In the genomic region with DNA sequence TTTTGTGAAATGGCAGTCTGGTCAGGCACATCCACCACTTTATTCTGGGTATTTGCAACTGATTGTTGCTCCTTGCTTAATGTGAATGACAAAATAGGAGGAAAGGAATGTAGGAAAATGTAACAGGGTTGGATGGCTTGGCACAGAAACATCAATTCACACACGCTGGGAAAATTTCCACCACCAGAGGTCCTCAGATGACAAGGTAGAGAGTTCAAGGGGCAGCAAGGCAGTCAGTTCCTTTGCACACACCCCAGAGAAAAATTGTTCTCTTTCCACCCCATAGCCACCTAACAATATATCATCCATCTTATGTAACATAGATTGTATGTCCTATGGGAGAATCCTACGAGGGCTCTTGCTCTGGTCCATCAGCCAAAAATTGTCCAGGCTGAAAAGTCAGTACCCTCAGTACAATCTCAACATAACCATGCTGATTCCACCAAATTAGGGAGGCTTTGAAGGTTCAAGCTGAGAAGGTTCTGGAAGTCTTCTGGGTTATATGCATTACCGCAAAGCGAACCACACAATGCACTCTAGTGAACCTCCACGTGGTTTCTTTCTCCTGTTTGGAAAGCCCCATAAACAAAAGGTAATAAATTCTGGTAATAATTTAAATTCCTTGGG, we compare ENCODE assay signal across 8 cellular contexts. TPM values are rescaled to one million over a fixed set of nuclear protein-coding genes. Genes with fewer than 3 reads are reported as not detected.
A peak's percentile ranks its signal among the peaks of the same experiment; 100 is the strongest.
DNase-seq lines count a peak whose midpoint lies in the region; ATAC-seq, FAIRE-seq and TF ChIP-seq lines count a peak whose summit lies in the region.

No MANE protein-coding gene starts in this region.

- H3K79me2 ChIP-seq in K562 (ENCODE audit: control insufficient read depth, insufficient read depth, low read length): no peaks in the 10 kb centered on the region

- POLR2A ChIA-PET in BJ (lab: Charles Lee) (no interaction called here), K562 (lab: Yijun Ruan, JAX) (interaction anchor here (0.8 kb wide), 1 partner anchor 229 kb away, joined by 3 read pairs; no protein-coding TSS in a partner anchor)

- peak; percentile 81 to 90 for TF ChIP-seq RAD21 in K562 (CRISPR knock-in tag; conservative IDR thresholded peaks at IDR 0.05 in 1 of 2, IDR thresholded peaks at IDR 0.05 in 1 of 2)

- no peak for TF ChIP-seq POLR2A in K562 (conservative IDR thresholded peaks at IDR 0.05)

- no peak overlapping the region for H3K4me2 ChIP-seq in K562 (ENCODE audit: insufficient read depth, low read length)

- BruUV-seq in K562 (replicated peaks; lab: Mats Ljungman, UMichigan): no TSS peak

- H3K4me3 ChIP-seq in BJ (ENCODE audit: low read depth, low read length) (no peak overlapping the region), K562 (no peak overlapping the region), kidney (ENCODE audit: low read length in 2 of 2) (no peak overlapping the region)

- H3K9me3 ChIP-seq in K562 (replicated peaks; ENCODE audit: control insufficient read depth, insufficient read depth, low read depth, low read length) (no peaks in the 10 kb centered on the region), kidney (ENCODE audit: control insufficient read depth in 1 of 2, low read length in 2 of 2) (no peaks in the 10 kb centered on the region)

- TF ChIP-seq CTCF in BJ (IDR thresholded peaks at IDR 0.05; ENCODE audit: insufficient read depth, low read depth, low read length): peak; percentile 87
- TF ChIP-seq CTCF in K562 (IDR thresholded peaks at IDR 0.05 in 2 of 3, conservative IDR thresholded peaks at IDR 0.05 in 1 of 3; ENCODE audit: insufficient read depth in 2 of 3, low read depth in 1 of 3, low read length in 3 of 3): peak; percentile 70 to 86 (median 73)
- TF ChIP-seq CTCF in kidney (IDR thresholded peaks at IDR 0.05; ENCODE audit: borderline replicate concordance, extremely low read depth, insufficient read depth): peak; percentile 74

- H3K9me1 ChIP-seq in K562 (ENCODE audit: control insufficient read depth, insufficient read depth, low read length): no peaks in the 10 kb centered on the region

- no peaks in the 10 kb centered on the region for H3K36me3 ChIP-seq in BJ (ENCODE audit: control insufficient read depth, insufficient read depth, low read length)
- no peaks in the 10 kb centered on the region for H3K36me3 ChIP-seq in K562 (ENCODE audit: control insufficient read depth, insufficient read depth, low read length)
- H3K36me3 ChIP-seq in kidney (ENCODE audit: control insufficient read depth in 1 of 2, insufficient read depth in 2 of 2, low read length in 2 of 2): no peaks in the 10 kb centered on the region

- peak; percentile 87 for ATAC-seq in K562
- ATAC-seq in HG03571 (IDR thresholded peaks at IDR 0.05; ENCODE audit: unreplicated experiment): no peak

- no peak overlapping the region for H3K9ac ChIP-seq in K562 (ENCODE audit: insufficient read depth in 1 of 2, low read depth in 2 of 2, low read length in 2 of 2)
- H3K9ac ChIP-seq in kidney (ENCODE audit: low read length in 2 of 2): no peak overlapping the region

- WGBS in K562 (ENCODE audit: insufficient coverage, low coverage, missing lambda C conversion rate): 0% methylated on average over 5 of the region's 5 CpGs

- no peaks in the 10 kb centered on the region for H3K4me1 ChIP-seq in K562 (replicated peaks in 1 of 2; ENCODE audit: control insufficient read depth in 2 of 2, insufficient read depth in 2 of 2, low read length in 2 of 2)
- H3K4me1 ChIP-seq in kidney (ENCODE audit: control insufficient read depth in 1 of 2, insufficient read depth in 1 of 2, low read depth in 1 of 2, low read length in 2 of 2): no peaks in the 10 kb centered on the region

- H3K27me3 ChIP-seq in BJ (ENCODE audit: control insufficient read depth, insufficient read depth, low read length) (no peaks in the 10 kb centered on the region), K562 (ENCODE audit: control insufficient read depth in 2 of 2, insufficient read depth in 2 of 2, low read length in 2 of 2) (no peaks in the 10 kb centered on the region; a peak in 1 of 5 replicates)

- H2AFZ ChIP-seq in K562 (ENCODE audit: low read depth, low read length): no peak overlapping the region

- no peak overlapping the region for H3K27ac ChIP-seq in K562 (ENCODE audit: extremely low read depth, low read depth, low read length)
- H3K27ac ChIP-seq in kidney (ENCODE audit: low read depth in 2 of 2, low read length in 2 of 2): no peak overlapping the region

- CTCF ChIA-PET in BJ (lab: Yijun Ruan, JAX): interaction anchor here (0.5 to 2.9 kb wide), 15 partner anchors 24 to 837 kb away, joined by 3 to 21 read pairs (median 5); no protein-coding TSS in a partner anchor
- CTCF ChIA-PET in K562 (lab: Yijun Ruan, JAX; ENCODE audit: low intra/inter-chr PET ratio): interaction anchor here (0.6 to 2.1 kb wide), 3 partner anchors 113 to 836 kb away, joined by 3 to 33 read pairs (median 3); no protein-coding TSS in a partner anchor

- no peak for TF ChIP-seq EP300 in K562 (IDR thresholded peaks at IDR 0.05; ENCODE audit: low read length)

- FAIRE-seq in GM19239 (lab: Jason Lieb, UNC) (peak; percentile 88), K562 (lab: Jason Lieb, UNC) (peak; percentile 91), kidney (lab: Jason Lieb, UNC) (peak; percentile 25)

- intact Hi-C loops in K562 (cut with micrococcal nuclease) (loop anchor here (1.0 to 2.0 kb wide), 4 partner anchors 94 to 836 kb away; no protein-coding TSS in a partner anchor), kidney (cut with DNase I) (no loop called here)

- peak; percentile 33 for DNase-seq in BJ (ENCODE audit: low read depth)
- peak; percentile 39 for DNase-seq in GM19239 (ENCODE audit: insufficient read length, low spot score)
- DNase-seq in NCI-H1092 (lab: John Stamatoyannopoulos, UW): peak; percentile 17
- peak in 4 of 5 experiments; percentile 6 to 41 (median 22) for DNase-seq in T-helper 2 cell
- DNase-seq in K562 (ENCODE audit: extremely low read depth in 1 of 4, low spot score in 3 of 4): peak; percentile 51 to 61 (median 53)
- no peak for DNase-seq in kidney
- DNase-seq in stimulated activated CD4-positive, alpha-beta T cell treated with anti-CD3 and anti-CD28 coated beads, Interleukin-2, amount 100 ng/mL, for 24 hours: peak; percentile 55 to 67

- H4K20me1 ChIP-seq in K562 (replicated peaks; ENCODE audit: control insufficient read depth, insufficient read depth, low read length): no peaks in the 10 kb centered on the region

- in situ Hi-C loops in K562 (cut with MboI): loop anchor here (5.0 kb wide), 1 partner anchor 832 kb away; no protein-coding TSS in a partner anchor

TF ChIP-seq in K562, 482 proteins besides CTCF, POLR2A, EP300 and RAD21:
- TF ChIP-seq MCM5 (IDR thresholded peaks at IDR 0.05; ENCODE audit: low read depth) (no peak), SMC3 (conservative IDR thresholded peaks at IDR 0.05; ENCODE audit: insufficient read depth, low read depth, low read length) (peak; percentile 70), STAG1 (CRISPR knock-in tag; IDR thresholded peaks at IDR 0.05; ENCODE audit: borderline replicate concordance) (peak; percentile 31; the same call in 1 of the 2 replicates)
- TF ChIP-seq, protein P1, sequence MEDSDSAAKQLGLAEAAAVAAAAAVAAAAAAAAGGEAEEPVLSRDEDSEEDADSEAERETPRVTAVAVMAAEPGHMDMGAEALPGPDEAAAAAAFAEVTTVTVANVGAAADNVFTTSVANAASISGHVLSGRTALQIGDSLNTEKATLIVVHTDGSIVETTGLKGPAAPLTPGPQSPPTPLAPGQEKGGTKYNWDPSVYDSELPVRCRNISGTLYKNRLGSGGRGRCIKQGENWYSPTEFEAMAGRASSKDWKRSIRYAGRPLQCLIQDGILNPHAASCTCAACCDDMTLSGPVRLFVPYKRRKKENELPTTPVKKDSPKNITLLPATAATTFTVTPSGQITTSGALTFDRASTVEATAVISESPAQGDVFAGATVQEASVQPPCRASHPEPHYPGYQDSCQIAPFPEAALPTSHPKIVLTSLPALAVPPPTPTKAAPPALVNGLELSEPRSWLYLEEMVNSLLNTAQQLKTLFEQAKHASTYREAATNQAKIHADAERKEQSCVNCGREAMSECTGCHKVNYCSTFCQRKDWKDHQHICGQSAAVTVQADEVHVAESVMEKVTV (CRISPR knock-in tag; IDR thresholded peaks at IDR 0.05): peak; percentile 67; the same call in 1 of the 2 replicates
TF ChIP-seq in K562: peak in this region for 3.

RNA-seq across cellular contexts. Expression of a gene that starts 42.1 kb away (rescaled TPM):
- polyA plus RNA-seq in BJ (2011; rRNA removed) (not detected in 2 replicates), K562 (2011; rRNA removed) (not detected in 2 replicates), K562 (2014; fragmentation: Illumina TruSeq; extraction: Trizol) (not detected in 2 replicates), K562 (2014; fragmentation: Nextera tagmentation; extraction: Ambion mirVana) (not detected), K562 (2014; rRNA removed) (not detected in 2 replicates), kidney (ENCODE audit: insufficient read depth, low read depth, low replicate concordance) (215 TPM)
- not detected in 2 replicates for polyA minus RNA-seq in BJ (2011; rRNA and poly(A)+ RNA removed)
- total RNA-seq in K562 (2011; cell fraction: chromatin; rRNA removed; ENCODE audit: low replicate concordance): not detected in 2 replicates
- not detected in 2 replicates for total RNA-seq in K562 (2011; cell fraction: nucleolus; rRNA removed)
- total RNA-seq in K562 (2011; cell fraction: nucleoplasm; rRNA removed): not detected in 2 replicates
- total RNA-seq in K562 (2014; rRNA removed) (not detected in 2 replicates), K562 (2014; rRNA removed; fragmentation: Illumina TruSeq; extraction: Trizol) (not detected in 2 replicates), K562 (2015; rRNA removed; fragmentation: Illumina TruSeq; extraction: Trizol) (not detected in 2 replicates), K562 (2021) (not detected in 2 replicates), kidney (8.0 TPM)
- polyA plus RNA-seq in K562 (2011; cell fraction: cytosol; rRNA removed): not detected in 2 replicates
- not detected in 2 replicates for polyA plus RNA-seq in K562 (2011; cell fraction: nucleus; rRNA removed)
- not detected in 2 replicates for polyA plus RNA-seq in K562 (2012)
- polyA minus RNA-seq in K562 (2011; rRNA and poly(A)+ RNA removed): not detected in 2 replicates
- not detected in 2 replicates for polyA minus RNA-seq in K562 (2011; cell fraction: cytosol; rRNA and poly(A)+ RNA removed)
- polyA minus RNA-seq in K562 (2011; cell fraction: nucleus; rRNA and poly(A)+ RNA removed): not detected in 2 replicates

Comparison
In these comparisons a context has a peak if more than half of its experiments do, and no peak if none do; other contexts are left out.
1. RNA of a gene that starts 42.1 kb away (polyA plus RNA-seq): 215 TPM in kidney (single experiment); not detected in BJ and not detected in K562; every median in the first group is over 100 times any median in the second.
2. Peak in every context shown above with its lines, with median percentiles within 50 percentile points of each other: CTCF ChIP-seq.